In genomic region chr1:243140498-243140897, GRCh38 we compare ENCODE assay signal across 8 cellular contexts.
A peak's percentile ranks its signal among the peaks of the same experiment; 100 is the strongest.
DNase-seq lines count a peak whose midpoint lies in the region; ATAC-seq and TF ChIP-seq lines count a peak whose summit lies in the region.
"Not testable (repeated sequence)": the region's sequence is repeated elsewhere in the genome, so short reads cannot be mapped to it uniquely, and the experiment has no call there.

No MANE protein-coding gene starts in this region.

- H4K20me1 ChIP-seq in PC-9 (ENCODE audit: insufficient read depth), result not testable (repeated sequence)

- not testable (repeated sequence) for H3K27ac ChIP-seq in PC-9; endodermal cell (ENCODE audit: low read depth, low read length); cardiac muscle cell

- H3K4me3 Mint-ChIP-seq in activated CD8-positive, alpha-beta T cell treated with anti-CD3 and anti-CD28 coated beads for 36 hours; endodermal cell; osteocyte (ENCODE audit: unreplicated experiment): not testable (repeated sequence)

- not testable (repeated sequence) for H3K4me2 ChIP-seq in PC-9

- POLR2A ChIA-PET in PC-9 (lab: Charles Lee; ENCODE audit: unreplicated experiment); activated CD8-positive, alpha-beta T cell treated with anti-CD3 and anti-CD28 coated beads for 36 hours (lab: Charles Lee): not testable (repeated sequence)

- not testable (repeated sequence) for H3K27me3 Mint-ChIP-seq in activated CD8-positive, alpha-beta T cell treated with anti-CD3 and anti-CD28 coated beads for 36 hours; endodermal cell (ENCODE audit: insufficient read depth); osteocyte (ENCODE audit: unreplicated experiment)

- CTCF ChIA-PET in PC-9 (lab: Charles Lee); activated CD8-positive, alpha-beta T cell treated with anti-CD3 and anti-CD28 coated beads for 36 hours (lab: Charles Lee): not testable (repeated sequence)

- H3K36me3 ChIP-seq in PC-9 (ENCODE audit: low read depth), result not testable (repeated sequence)
- H3K36me3 ChIP-seq in endodermal cell (ENCODE audit: control insufficient read depth, insufficient read depth, low read length) (peaks cover 18% of the 10 kb centered on the region), cardiac muscle cell (peaks cover 15% of the 10 kb centered on the region)

- H3K4me1 ChIP-seq in PC-9 (replicated peaks; ENCODE audit: insufficient read depth); endodermal cell (ENCODE audit: control insufficient read depth, insufficient read depth, low read length); cardiac muscle cell (ENCODE audit: low read depth): not testable (repeated sequence)

- not testable (repeated sequence) for H3K9me2 ChIP-seq in PC-9 (ENCODE audit: insufficient read depth)

- 80% methylated on average over 1 of the region's 1 CpG; no CpG with 5 or more reads in 1 of the 2 experiments for WGBS in endodermal cell (ENCODE audit: insufficient coverage in 1 of 2, insufficient read length in 1 of 2), 2 experiments

- H3K4me3 ChIP-seq in LNCaP clone FGC (ENCODE audit: low read depth, low read length); PC-9; endodermal cell (ENCODE audit: low read length); cardiac muscle cell: not testable (repeated sequence)

- not testable (repeated sequence) for H3K27ac Mint-ChIP-seq in activated CD8-positive, alpha-beta T cell treated with anti-CD3 and anti-CD28 coated beads for 36 hours; endodermal cell; osteocyte (ENCODE audit: unreplicated experiment)

- H3K36me3 Mint-ChIP-seq in activated CD8-positive, alpha-beta T cell treated with anti-CD3 and anti-CD28 coated beads for 36 hours (ENCODE audit: low read depth), result peaks cover 10% of the 10 kb centered on the region
- H3K36me3 Mint-ChIP-seq in endodermal cell (ENCODE audit: low read depth), result peaks cover 25% of the 10 kb centered on the region
- peaks cover 17% of the 10 kb centered on the region for H3K36me3 Mint-ChIP-seq in osteocyte (ENCODE audit: unreplicated experiment)

- not testable (repeated sequence) for H3K9ac ChIP-seq in endodermal cell (ENCODE audit: extremely low read depth, low read length, poor library complexity, severe bottlenecking)

- not testable (repeated sequence) for H3K9me3 ChIP-seq in PC-9 (ENCODE audit: insufficient read depth, low read depth); endodermal cell (ENCODE audit: control insufficient read depth, low read length); cardiac muscle cell (ENCODE audit: low read depth)

- TF ChIP-seq CTCF in AG09319 (IDR thresholded peaks at IDR 0.05; ENCODE audit: low read depth, low read length) (peak; percentile 3; the same call in 1 of the 2 replicates), LNCaP clone FGC (IDR thresholded peaks at IDR 0.05; ENCODE audit: control insufficient read depth, extremely low read depth, insufficient read depth) (peak; percentile 38), PC-9 (conservative IDR thresholded peaks at IDR 0.05) (peak; percentile 39; the same call in 1 of the 2 replicates), endodermal cell (conservative IDR thresholded peaks at IDR 0.05) (peak; percentile 42), cardiac muscle cell (IDR thresholded peaks at IDR 0.05; ENCODE audit: low read depth, low read length) (peak; percentile 11), osteocyte (IDR thresholded peaks at IDR 0.05) (peak; percentile 56)
- TF ChIP-seq CTCF in activated CD8-positive, alpha-beta T cell treated with anti-CD3 and anti-CD28 coated beads for 36 hours (IDR thresholded peaks at IDR 0.05), result peak; percentile 14

- not testable (repeated sequence) for H3F3A ChIP-seq in PC-9 (ENCODE audit: insufficient read depth, low read depth)

- intact Hi-C loops in PC-9 (cut with micrococcal nuclease; ENCODE audit: unreplicated experiment); activated CD8-positive, alpha-beta T cell treated with anti-CD3 and anti-CD28 coated beads for 36 hours (cut with micrococcal nuclease): not testable (repeated sequence)

- H3K79me2 ChIP-seq in PC-9 (ENCODE audit: low read depth), result not testable (repeated sequence)

- not testable (repeated sequence) for H3K9me3 Mint-ChIP-seq in activated CD8-positive, alpha-beta T cell treated with anti-CD3 and anti-CD28 coated beads for 36 hours; endodermal cell; osteocyte (ENCODE audit: unreplicated experiment)

- H2AFZ ChIP-seq in PC-9, result not testable (repeated sequence)

- BruUV-seq in PC-9 (replicated peaks; lab: Mats Ljungman, UMichigan), result not testable (repeated sequence)

- not testable (repeated sequence) for DNase-seq in AG09319 (ENCODE audit: extremely low read depth, low read depth); LNCaP clone FGC (ENCODE audit: low read depth); PC-9; activated CD8-positive, alpha-beta T cell treated with anti-CD3 and anti-CD28 coated beads for 36 hours; endodermal cell; osteocyte (ENCODE audit: extremely low spot score, unreplicated experiment)
- DNase-seq in cardiac muscle cell (ENCODE audit: low read depth in 1 of 2, low spot score in 1 of 2), result peak in 1 of 2 donors; percentile 9

- not testable (repeated sequence) for H3K4me1 Mint-ChIP-seq in activated CD8-positive, alpha-beta T cell treated with anti-CD3 and anti-CD28 coated beads for 36 hours (ENCODE audit: low read depth); endodermal cell; osteocyte (ENCODE audit: unreplicated experiment)

- ATAC-seq in GM19351 (IDR thresholded peaks at IDR 0.05; ENCODE audit: unreplicated experiment), result peak; percentile 54
- ATAC-seq in activated CD8-positive, alpha-beta T cell treated with anti-CD3 and anti-CD28 coated beads for 36 hours, result not testable (repeated sequence)

- H3K27me3 ChIP-seq in PC-9 (ENCODE audit: insufficient read depth, low read depth); endodermal cell (ENCODE audit: control insufficient read depth, insufficient read depth, low read length, poor library complexity, severe bottlenecking); cardiac muscle cell: not testable (repeated sequence)

Comparison
In these comparisons a context has a peak if more than half of its experiments do, and no peak if none do; other contexts are left out.
1. CTCF ChIP-seq: peak in every context shown above with its lines; median percentile 56 in osteocyte; 42 in endodermal cell; 39 in PC-9; 38 in LNCaP clone FGC; 14 in activated CD8-positive, alpha-beta T cell treated with anti-CD3 and anti-CD28 coated beads for 36 hours; 11 in cardiac muscle cell; 3 in AG09319.